26 cellular contexts compared by ENCODE assay signal in the genomic region with DNA sequence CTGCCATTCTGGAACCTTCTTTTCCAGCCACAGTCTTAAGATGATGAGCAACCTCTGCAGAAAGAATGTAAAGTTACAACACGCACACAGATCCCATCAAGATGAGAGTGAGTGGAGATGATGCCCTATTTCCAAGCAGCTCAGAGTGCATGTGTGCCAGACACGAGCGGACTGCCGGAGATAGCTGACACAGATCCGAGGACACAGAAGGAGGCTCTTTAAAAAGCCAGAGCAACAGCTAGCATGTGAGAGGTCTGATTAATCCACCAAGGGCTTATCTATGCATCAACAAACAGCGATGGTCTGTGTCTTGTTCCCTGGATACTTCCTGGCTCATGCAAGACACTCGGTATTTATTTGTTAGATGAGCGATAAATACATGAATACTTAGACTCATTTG.
DNase-seq lines count a peak whose midpoint lies in the region; ATAC-seq, FAIRE-seq and TF ChIP-seq lines count a peak whose summit lies in the region.
"Had no signal": no experiment of that assay in that cellular context is flagged by ENCODE, and none has a peak within 500 bp of the region (broad histone marks: within the 10 kb centered on the region; RNA-seq: fewer than 3 reads in every experiment).

No MANE protein-coding gene starts in this region.

- H3K4me1 ChIP-seq in BE2C (peaks cover 50% of the 10 kb centered on the region), K562 (replicated peaks in 1 of 2; ENCODE audit: control insufficient read depth in 2 of 2, insufficient read depth in 2 of 2, low read length in 2 of 2) (peaks cover 4 to 15% of the 10 kb centered on the region in 2 experiments; a peak in 4 of 5 replicates), mesenchymal stem cell (ENCODE audit: control insufficient read depth, insufficient read depth, low read depth, low read length) (peaks cover 20% of the 10 kb centered on the region)
- H3K4me1 ChIP-seq: left lung had no signal

- in situ Hi-C loops in K562 (cut with MboI), result no loop called here

- H3K79me2 ChIP-seq in K562 (ENCODE audit: control insufficient read depth, insufficient read depth, low read length), result no peaks in the 10 kb centered on the region

- H2AFZ ChIP-seq in K562 (ENCODE audit: low read depth, low read length) (no peak overlapping the region), mesenchymal stem cell (ENCODE audit: low read depth, low read length) (no peak overlapping the region)

- no peaks in the 10 kb centered on the region for H4K20me1 ChIP-seq in K562 (replicated peaks; ENCODE audit: control insufficient read depth, insufficient read depth, low read length)

- WGBS in K562 (ENCODE audit: insufficient coverage, low coverage, missing lambda C conversion rate), result 18% methylated on average over 8 of the region's 8 CpGs
- WGBS in mesenchymal stem cell, result 61% methylated on average over 8 of the region's 8 CpGs

- H4K91ac ChIP-seq in mesenchymal stem cell (ENCODE audit: low read length), result no peak overlapping the region

- H3K14ac ChIP-seq in mesenchymal stem cell (ENCODE audit: low read length in 2 of 2), result no peak overlapping the region

- H3K4me3 ChIP-seq in BE2C (ENCODE audit: low read depth, low read length), result no peak overlapping the region
- no peak overlapping the region for H3K4me3 ChIP-seq in LNCaP clone FGC (ENCODE audit: low read depth, low read length)
- H3K4me3 ChIP-seq in K562, result no peak overlapping the region
- H3K4me3 ChIP-seq in mesenchymal stem cell (ENCODE audit: insufficient read depth in 1 of 2, low read depth in 1 of 2, low read length in 2 of 2), result no peak overlapping the region
- H3K4me3 ChIP-seq: left lung, SJCRH30, stomach, vagina had no signal

- no peak for TF ChIP-seq RAD21 in K562 (CRISPR knock-in tag; conservative IDR thresholded peaks at IDR 0.05 in 1 of 2, IDR thresholded peaks at IDR 0.05 in 1 of 2)

- no peak overlapping the region for H3K4ac ChIP-seq in mesenchymal stem cell (ENCODE audit: low read depth in 1 of 2, low read length in 2 of 2)

- no peak; the same call in 2 of the 3 replicates for ATAC-seq in K562
- ATAC-seq in HG03378 (IDR thresholded peaks at IDR 0.05; ENCODE audit: unreplicated experiment), result no peak
- no peak for ATAC-seq in GM21381 (IDR thresholded peaks at IDR 0.05; ENCODE audit: unreplicated experiment)
- ATAC-seq: left lung, right cardiac atrium had no signal

- no peak overlapping the region for H4K8ac ChIP-seq in mesenchymal stem cell (ENCODE audit: low read length)

- FAIRE-seq in K562 (lab: Jason Lieb, UNC), result no peak
- FAIRE-seq: GM12892 had no signal

- no peak for TF ChIP-seq CTCF in BE2C (IDR thresholded peaks at IDR 0.05; ENCODE audit: low read depth, low read length)
- TF ChIP-seq CTCF in LNCaP clone FGC (IDR thresholded peaks at IDR 0.05; ENCODE audit: control insufficient read depth, extremely low read depth, insufficient read depth), result no peak
- TF ChIP-seq CTCF in K562 (IDR thresholded peaks at IDR 0.05 in 2 of 3, conservative IDR thresholded peaks at IDR 0.05 in 1 of 3; ENCODE audit: insufficient read depth in 2 of 3, low read depth in 1 of 3, low read length in 3 of 3), result no peak

- no peak overlapping the region for H3K23ac ChIP-seq in mesenchymal stem cell (ENCODE audit: low read length in 2 of 2)

- no peaks in the 10 kb centered on the region for H3K36me3 ChIP-seq in BE2C
- H3K36me3 ChIP-seq in K562 (ENCODE audit: control insufficient read depth, insufficient read depth, low read length), result no peaks in the 10 kb centered on the region
- no peaks in the 10 kb centered on the region for H3K36me3 ChIP-seq in mesenchymal stem cell (ENCODE audit: control insufficient read depth in 1 of 2, insufficient read depth in 2 of 2, low read depth in 1 of 2, low read length in 2 of 2)
- H3K36me3 ChIP-seq: left lung, SJCRH30, stomach, vagina had no signal

- BruUV-seq in K562 (replicated peaks; lab: Mats Ljungman, UMichigan), result no TSS peak

- no peak overlapping the region for H2BK12ac ChIP-seq in mesenchymal stem cell (ENCODE audit: low read length in 2 of 2)

- H2BK120ac ChIP-seq in mesenchymal stem cell (ENCODE audit: low read depth, low read length), result no peak overlapping the region

- no peaks in the 10 kb centered on the region for H3K9me1 ChIP-seq in K562 (ENCODE audit: control insufficient read depth, insufficient read depth, low read length)

- intact Hi-C loops in K562 (cut with micrococcal nuclease), result no loop called here

- POLR2A ChIA-PET in K562 (lab: Yijun Ruan, JAX), result interaction anchor here (1.0 kb wide), 1 partner anchor 9 kb away, joined by 3 read pairs; no protein-coding TSS in a partner anchor

- CTCF ChIA-PET in K562 (lab: Yijun Ruan, JAX; ENCODE audit: low intra/inter-chr PET ratio), result no interaction called here

- no peaks in the 10 kb centered on the region for H3K79me1 ChIP-seq in mesenchymal stem cell (replicated peaks; ENCODE audit: low read length, poor library complexity, severe bottlenecking)

- no peak for TF ChIP-seq EP300 in K562 (IDR thresholded peaks at IDR 0.05; ENCODE audit: low read length)

- H2BK5ac ChIP-seq in mesenchymal stem cell (ENCODE audit: low read depth, low read length, poor library complexity, severe bottlenecking), result no peak overlapping the region

- H3K18ac ChIP-seq in mesenchymal stem cell (ENCODE audit: low read depth in 1 of 2, low read length in 2 of 2), result no peak overlapping the region

- no peak overlapping the region for H2AK5ac ChIP-seq in mesenchymal stem cell (ENCODE audit: low read length, severe bottlenecking)

- H2BK15ac ChIP-seq in mesenchymal stem cell (ENCODE audit: low read depth, poor library complexity, severe bottlenecking), result no peak overlapping the region

- H3K27ac ChIP-seq in K562 (ENCODE audit: extremely low read depth, low read depth, low read length), result no peak overlapping the region
- H3K27ac ChIP-seq in mesenchymal stem cell (ENCODE audit: low read length, poor library complexity, severe bottlenecking), result no peak overlapping the region
- H3K27ac ChIP-seq: left lung, SJCRH30, vagina had no signal

- DNase-seq in BE2C, result peak; percentile 65
- DNase-seq in LNCaP clone FGC (ENCODE audit: low read depth), result peak; percentile 75
- DNase-seq in K562 (ENCODE audit: extremely low read depth in 1 of 4, low spot score in 3 of 4), result no peak
- peak; percentile 91 for DNase-seq in mesenchymal stem cell
- DNase-seq in iPS-NIHi11 (ENCODE audit: low spot score), result no peak
- DNase-seq in SKM-1 treated with dmso at 0.1 percent for 144 hours (lab: John Stamatoyannopoulos, UW; ENCODE audit: unreplicated experiment), result no peak
- DNase-seq: activated CD4-positive, alpha-beta T cell treated with anti-CD3 and anti-CD28 coated beads, Interleukin-2, amount 50 U/mL, for 48 hours; activated CD8-positive, alpha-beta memory T cell treated with anti-CD3 and anti-CD28 coated beads, Interleukin-2, amount 50 U/mL, for 48 hours; activated naive CD4-positive, alpha-beta T cell treated with anti-CD3 and anti-CD28 coated beads, Interleukin-2, amount 50 U/mL, for 16 hours; amniotic stem cell; CD4-positive, alpha-beta T cell; cortex of kidney; effector memory CD4-positive, alpha-beta T cell; H9; islet precursor cell; left lung; NCI-H1436 treated with DMSO at 0.1 percent for 48 hours; NCI-H2107; right cardiac atrium; stimulated activated CD4-positive, alpha-beta T cell treated with anti-CD3 and anti-CD28 coated beads, Interleukin-2, amount 100 ng/mL, for 48 hours; stomach had no signal

- H3K9me3 ChIP-seq in BE2C (no peaks in the 10 kb centered on the region), K562 (replicated peaks; ENCODE audit: control insufficient read depth, insufficient read depth, low read depth, low read length) (no peaks in the 10 kb centered on the region), mesenchymal stem cell (ENCODE audit: control insufficient read depth, low read length) (no peaks in the 10 kb centered on the region)
- H3K9me3 ChIP-seq: left lung, SJCRH30, stomach, vagina had no signal

- TF ChIP-seq POLR2A in K562 (conservative IDR thresholded peaks at IDR 0.05), result no peak

- H3K9ac ChIP-seq in K562 (ENCODE audit: insufficient read depth in 1 of 2, low read depth in 2 of 2, low read length in 2 of 2), result no peak overlapping the region
- H3K9ac ChIP-seq in mesenchymal stem cell (ENCODE audit: low read length), result no peak overlapping the region

- no peaks in the 10 kb centered on the region for H3K27me3 ChIP-seq in BE2C
- peaks cover 20 to 53% of the 10 kb centered on the region in 2 experiments for H3K27me3 ChIP-seq in K562 (ENCODE audit: control insufficient read depth in 2 of 2, insufficient read depth in 2 of 2, low read length in 2 of 2)
- peaks cover 0 to 46% of the 10 kb centered on the region in 2 experiments for H3K27me3 ChIP-seq in mesenchymal stem cell (ENCODE audit: control insufficient read depth in 1 of 2, insufficient read depth in 1 of 2, low read length in 2 of 2)
- H3K27me3 ChIP-seq: SJCRH30, vagina had no signal

- no peak overlapping the region for H3K4me2 ChIP-seq in K562 (ENCODE audit: insufficient read depth, low read length)
- no peak overlapping the region for H3K4me2 ChIP-seq in mesenchymal stem cell (ENCODE audit: low read length, poor library complexity, severe bottlenecking)

TF ChIP-seq in K562, 482 proteins besides CTCF, POLR2A, EP300 and RAD21 (continues in another document):
- TF ChIP-seq ZNF174 (CRISPR knock-in tag; IDR thresholded peaks at IDR 0.05) (no peak), RNF2 (IDR thresholded peaks at IDR 0.05) (no peak), NFATC3 (IDR thresholded peaks at IDR 0.05) (no peak), ADNP (tag; IDR thresholded peaks at IDR 0.05) (no peak), TCF3 (CRISPR knock-in tag; IDR thresholded peaks at IDR 0.05) (peak; percentile 19; the same call in 1 of the 2 replicates), FOSL1 (tag; conservative IDR thresholded peaks at IDR 0.05) (peak; percentile 39), ZNF696 (CRISPR knock-in tag; conservative IDR thresholded peaks at IDR 0.05) (no peak), MCM5 (IDR thresholded peaks at IDR 0.05; ENCODE audit: low read depth) (no peak), L3MBTL2 (IDR thresholded peaks at IDR 0.05) (peak; percentile 29; the same call in 1 of the 2 replicates), ZSCAN29 (IDR thresholded peaks at IDR 0.05) (no peak), BHLHE40 (IDR thresholded peaks at IDR 0.05; ENCODE audit: low read length) (0 out of 2 replicates have a peak, but pooled peaks have one; percentile 50), ZFP36 (IDR thresholded peaks at IDR 0.05; ENCODE audit: low read depth, low read length, partially characterized antibody) (no peak), ZNF583 (CRISPR knock-in tag; IDR thresholded peaks at IDR 0.05) (no peak), PCBP2 (IDR thresholded peaks at IDR 0.05; ENCODE audit: low read depth, low read length, poor library complexity, severe bottlenecking) (no peak)
- TF ChIP-seq, protein P1, sequence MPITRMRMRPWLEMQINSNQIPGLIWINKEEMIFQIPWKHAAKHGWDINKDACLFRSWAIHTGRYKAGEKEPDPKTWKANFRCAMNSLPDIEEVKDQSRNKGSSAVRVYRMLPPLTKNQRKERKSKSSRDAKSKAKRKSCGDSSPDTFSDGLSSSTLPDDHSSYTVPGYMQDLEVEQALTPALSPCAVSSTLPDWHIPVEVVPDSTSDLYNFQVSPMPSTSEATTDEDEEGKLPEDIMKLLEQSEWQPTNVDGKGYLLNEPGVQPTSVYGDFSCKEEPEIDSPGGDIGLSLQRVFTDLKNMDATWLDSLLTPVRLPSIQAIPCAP (CRISPR knock-in tag; IDR thresholded peaks at IDR 0.05; ENCODE audit: borderline replicate concordance), result no peak

Comparison
In these comparisons a context has a peak if more than half of its experiments do, and no peak if none do; other contexts are left out.
1. DNase-seq: peak in BE2C (single experiment), LNCaP clone FGC (single experiment) and mesenchymal stem cell (single experiment); none in K562 (0 of 4), iPS-NIHi11 (single experiment) and SKM-1 treated with dmso at 0.1 percent for 144 hours (single experiment).